In the genomic region with DNA sequence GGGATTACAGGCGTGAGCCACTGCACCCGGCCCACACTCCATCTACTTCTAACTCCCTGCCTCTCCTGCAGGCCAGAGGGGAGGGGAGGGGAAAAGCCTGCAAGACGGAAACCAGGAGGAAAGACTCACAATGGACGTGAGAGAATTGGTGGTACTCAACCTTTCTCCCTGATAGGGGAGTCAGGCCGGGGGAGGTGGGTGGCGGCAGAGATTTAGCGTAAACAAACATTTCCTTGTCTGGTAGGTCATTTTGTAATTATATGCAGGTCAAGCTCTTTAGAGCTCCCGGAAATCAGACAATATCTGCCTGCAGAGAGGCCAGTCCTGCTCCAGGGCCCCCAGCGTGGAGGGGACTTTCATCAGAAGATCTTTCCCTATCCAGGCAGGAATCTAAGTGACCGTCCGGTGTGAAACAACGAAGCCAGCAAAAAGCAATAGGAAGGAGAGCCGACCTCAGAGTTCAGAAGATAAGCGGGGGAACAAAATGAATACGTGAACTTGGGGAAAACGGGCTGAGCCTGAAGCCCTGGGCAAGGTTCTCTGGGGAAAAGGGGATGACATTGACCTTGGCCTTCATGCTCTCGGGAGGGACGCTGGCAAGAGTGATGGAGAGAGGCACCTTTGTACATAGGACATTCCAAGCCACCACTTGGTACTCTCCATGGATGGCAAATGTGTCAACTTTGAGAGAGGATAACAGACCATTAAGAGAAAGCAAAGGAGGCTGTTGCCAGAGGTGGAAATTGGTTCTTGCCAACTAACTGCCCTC, we compare ENCODE assay signal across 1 cellular context.
TF ChIP-seq lines count a peak whose summit lies in the region.

No MANE protein-coding gene starts in this region.

TF ChIP-seq in GM23338, 12 proteins besides CTCF, POLR2A, EP300 and RAD21 (continued from another document):
- no peak for TF ChIP-seq ZNF462 (CRISPR knock-in tag; IDR thresholded peaks at IDR 0.05)
- TF ChIP-seq EZH2phosphoT487 (IDR thresholded peaks at IDR 0.05; ENCODE audit: unreplicated experiment) = no peak
- TF ChIP-seq EZH2 (IDR thresholded peaks at IDR 0.05; ENCODE audit: low read depth, unreplicated experiment) = no peak
- TF ChIP-seq, protein P1, sequence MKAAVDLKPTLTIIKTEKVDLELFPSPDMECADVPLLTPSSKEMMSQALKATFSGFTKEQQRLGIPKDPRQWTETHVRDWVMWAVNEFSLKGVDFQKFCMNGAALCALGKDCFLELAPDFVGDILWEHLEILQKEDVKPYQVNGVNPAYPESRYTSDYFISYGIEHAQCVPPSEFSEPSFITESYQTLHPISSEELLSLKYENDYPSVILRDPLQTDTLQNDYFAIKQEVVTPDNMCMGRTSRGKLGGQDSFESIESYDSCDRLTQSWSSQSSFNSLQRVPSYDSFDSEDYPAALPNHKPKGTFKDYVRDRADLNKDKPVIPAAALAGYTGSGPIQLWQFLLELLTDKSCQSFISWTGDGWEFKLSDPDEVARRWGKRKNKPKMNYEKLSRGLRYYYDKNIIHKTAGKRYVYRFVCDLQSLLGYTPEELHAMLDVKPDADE (IDR thresholded peaks at IDR 0.05) = no peak
- no peak for TF ChIP-seq REST (IDR thresholded peaks at IDR 0.05; ENCODE audit: unreplicated experiment)
TF ChIP-seq in GM23338: peak in this region for 0.
